8 cellular contexts compared by ENCODE assay signal in genomic region chr17:66191607-66192377, GRCh38. TPM values are rescaled to one million over a fixed set of nuclear protein-coding genes. Genes with fewer than 3 reads are reported as not detected.
DNase-seq lines count a peak whose midpoint lies in the region; ATAC-seq and TF ChIP-seq lines count a peak whose summit lies in the region.

TSS of gene CEP112 (minus strand) at chr17:66192133.

- H3K9me3 Mint-ChIP-seq in activated CD4-positive, alpha-beta T cell treated with anti-CD3 and anti-CD28 coated beads, Interleukin-2, amount 10 ng/mL, durations not matched to agents 24 days and 14 days: no peaks in the 10 kb centered on the region

- H3K27me3 Mint-ChIP-seq in activated CD4-positive, alpha-beta T cell treated with anti-CD3 and anti-CD28 coated beads, Interleukin-2, amount 10 ng/mL, durations not matched to agents 24 days and 14 days: peaks cover 2% of the 10 kb centered on the region

- H3K27ac ChIP-seq in coronary artery: peak within 1 kb of the TSS; percentile 69 to 82

- DNase-seq in GM13977 (ENCODE audit: low spot score) (peak; percentile 87), NCI-H345 treated with DMSO at 0.1 percent for 48 hours (lab: John Stamatoyannopoulos, UW; ENCODE audit: unreplicated experiment) (peak; percentile 53), coronary artery (ENCODE audit: low spot score) (peak; percentile 79), left kidney (ENCODE audit: low read depth, low spot score) (peak; percentile 96), GF-D8 (lab: John Stamatoyannopoulos, UW) (no peak)
- DNase-seq in activated CD4-positive, alpha-beta T cell treated with anti-CD3 and anti-CD28 coated beads, Interleukin-2, amount 10 ng/mL, durations not matched to agents 24 days and 14 days: peak; percentile 96
- peak; percentile 80 for DNase-seq in stimulated activated CD4-positive, alpha-beta T cell treated with anti-CD3 and anti-CD28 coated beads, Interleukin-1b, Interleukin-23, amount 100 ng/mL, for 48 hours

- TF ChIP-seq CTCF in GM13977 (IDR thresholded peaks at IDR 0.05; ENCODE audit: extremely low read depth, insufficient read depth, missing control alignments) (no peak), coronary artery (IDR thresholded peaks at IDR 0.05) (no peak)

- peak within 1 kb of the TSS; percentile 79 for H3K4me3 ChIP-seq in coronary artery

- peak within 1 kb of the TSS; percentile 85 for H3K4me3 Mint-ChIP-seq in activated CD4-positive, alpha-beta T cell treated with anti-CD3 and anti-CD28 coated beads, Interleukin-2, amount 10 ng/mL, durations not matched to agents 24 days and 14 days

- intact Hi-C loops in activated CD4-positive, alpha-beta T cell treated with anti-CD3 and anti-CD28 coated beads, Interleukin-2, amount 10 ng/mL, durations not matched to agents 24 days and 14 days (cut with micrococcal nuclease): no loop called here

- in situ Hi-C loops in GM13977 (cut with MboI; ENCODE audit: low pct_unique_long_range_greater_than_20kb, low sequenced_read_pairs, unreplicated experiment): no loop called here

- peak; percentile 62 for ATAC-seq in HG03135 (IDR thresholded peaks at IDR 0.05; ENCODE audit: unreplicated experiment)

- H3K36me3 Mint-ChIP-seq in activated CD4-positive, alpha-beta T cell treated with anti-CD3 and anti-CD28 coated beads, Interleukin-2, amount 10 ng/mL, durations not matched to agents 24 days and 14 days (ENCODE audit: low read depth): no peaks in the 10 kb centered on the region

- peaks cover 15% of the 10 kb centered on the region for H3K4me1 Mint-ChIP-seq in activated CD4-positive, alpha-beta T cell treated with anti-CD3 and anti-CD28 coated beads, Interleukin-2, amount 10 ng/mL, durations not matched to agents 24 days and 14 days

- H3K27ac Mint-ChIP-seq in activated CD4-positive, alpha-beta T cell treated with anti-CD3 and anti-CD28 coated beads, Interleukin-2, amount 10 ng/mL, durations not matched to agents 24 days and 14 days: peak within 1 kb of the TSS; percentile 84

RNA-seq across cellular contexts. Expression of gene CEP112, which starts in this region (rescaled TPM):
- total RNA-seq in activated CD4-positive, alpha-beta T cell treated with anti-CD3 and anti-CD28 coated beads, Interleukin-2, amount 10 ng/mL, durations not matched to agents 24 days and 14 days: 1.3 and 2.0 TPM in 2 replicates
